1 cellular context compared by ENCODE assay signal in genomic region chr6:6648659-6649343, GRCh38.
TF ChIP-seq lines count a peak whose summit lies in the region.

No MANE protein-coding gene starts in this region.

TF ChIP-seq in K562, 482 proteins besides CTCF, POLR2A, EP300 and RAD21 (continued from another document):
- TF ChIP-seq KHSRP (IDR thresholded peaks at IDR 0.05) (no peak), ARID3B (CRISPR knock-in tag; IDR thresholded peaks at IDR 0.05; ENCODE audit: borderline replicate concordance) (no peak), SMAD4 (CRISPR knock-in tag; conservative IDR thresholded peaks at IDR 0.05) (peak; percentile 46; the same call in 1 of the 2 replicates), XRCC5 (IDR thresholded peaks at IDR 0.05; ENCODE audit: low read depth, low read length) (no peak), ZNF384 (IDR thresholded peaks at IDR 0.05; ENCODE audit: low read depth, low read length) (peak; percentile 24; the same call in 1 of the 2 replicates), JUND (IDR thresholded peaks at IDR 0.05; ENCODE audit: borderline replicate concordance, low read depth, low read length) (peak; percentile 21; the same call in 1 of the 2 replicates), JUND (tag; IDR thresholded peaks at IDR 0.05; ENCODE audit: borderline replicate concordance, low read depth, low read length) (no peak), TBL1XR1 (IDR thresholded peaks at IDR 0.05; ENCODE audit: low read length in 2 of 2) (no peak), ZNF586 (CRISPR knock-in tag; conservative IDR thresholded peaks at IDR 0.05) (no peak), ZNF592 (IDR thresholded peaks at IDR 0.05) (no peak), ZNF79 (CRISPR knock-in tag; IDR thresholded peaks at IDR 0.05; ENCODE audit: low read depth) (no peak), MECOM (CRISPR knock-in tag; IDR thresholded peaks at IDR 0.05) (no peak), RBM34 (IDR thresholded peaks at IDR 0.05; ENCODE audit: borderline replicate concordance, insufficient read depth, low read length) (no peak), ZNF780A (CRISPR knock-in tag; IDR thresholded peaks at IDR 0.05) (no peak), FOXJ2 (tag; IDR thresholded peaks at IDR 0.05) (0 out of 2 replicates have a peak, but pooled peaks have one; percentile 40), ZNF77 (CRISPR knock-in tag; IDR thresholded peaks at IDR 0.05) (no peak), ETV1 (tag; conservative IDR thresholded peaks at IDR 0.05; ENCODE audit: low read depth) (no peak), SPI1 (IDR thresholded peaks at IDR 0.05; ENCODE audit: borderline replicate concordance, low read depth, low read length) (no peak), ZFP36 (IDR thresholded peaks at IDR 0.05; ENCODE audit: low read depth, low read length, partially characterized antibody) (peak; percentile 64), MEIS2 (IDR thresholded peaks at IDR 0.05; ENCODE audit: partially characterized antibody) (peak; percentile 14), MED1 (CRISPR knock-in tag; IDR thresholded peaks at IDR 0.05; ENCODE audit: borderline replicate concordance) (no peak), NBN (IDR thresholded peaks at IDR 0.05; ENCODE audit: low read depth) (no peak), ETS2 (tag; IDR thresholded peaks at IDR 0.05; ENCODE audit: borderline replicate concordance, poor library complexity, severe bottlenecking) (no peak), HDAC8 (tag; IDR thresholded peaks at IDR 0.05) (no peak)
